ENCODE assay signal across 8 cellular contexts in genomic region chr7:73738612-73739386, GRCh38. TPM values are rescaled to one million over a fixed set of nuclear protein-coding genes. Genes with fewer than 3 reads are reported as not detected.
A peak's percentile ranks its signal among the peaks of the same experiment; 100 is the strongest.
DNase-seq lines count a peak whose midpoint lies in the region; ATAC-seq and TF ChIP-seq lines count a peak whose summit lies in the region.

Gene ABHD11 (minus strand): TSS chr7:73738802. CDS start chr7:73738770, 32 bp downstream.

- H3K27me3 ChIP-seq in adrenal gland = no peaks in the 10 kb centered on the region
- H3K27me3 ChIP-seq in heart left ventricle = no peaks in the 10 kb centered on the region
- H3K27me3 ChIP-seq in upper lobe of left lung = no peaks in the 10 kb centered on the region

- TF ChIP-seq POLR2A in adrenal gland (IDR thresholded peaks at IDR 0.05) (peak; percentile 70 to 82), heart left ventricle (IDR thresholded peaks at IDR 0.05) (peak in 1 of 2 donors; percentile 78), upper lobe of left lung (IDR thresholded peaks at IDR 0.05) (peak in 3 of 4 donors; percentile 55 to 97 (median 81))

- H3K4me3 ChIP-seq in adrenal gland = peak within 1 kb of the TSS; percentile 63 to 95 (median 77)
- H3K4me3 ChIP-seq in heart left ventricle = peak within 1 kb of the TSS; percentile 64 to 99 (median 78)
- peak within 1 kb of the TSS; percentile 81 to 99 (median 92) for H3K4me3 ChIP-seq in upper lobe of left lung

- H3K4me1 ChIP-seq in adrenal gland (replicated peaks in 1 of 2) (peaks cover 7 to 8% of the 10 kb centered on the region in 2 donors), heart left ventricle (peaks cover 0 to 29% (median 13%) of the 10 kb centered on the region in 12 donors), upper lobe of left lung (peaks cover 29 to 58% (median 33%) of the 10 kb centered on the region in 4 donors)

- DNase-seq in GM13977 (ENCODE audit: low spot score) = peak; percentile 100
- peak; percentile 93 for DNase-seq in NCI-H146 treated with DMSO at 0.1 percent for 48 hours (lab: John Stamatoyannopoulos, UW; ENCODE audit: unreplicated experiment)
- DNase-seq in T-helper 1 cell = peak; percentile 94 to 99 (median 95)
- DNase-seq in adrenal gland = peak; percentile 95 to 99 (median 99)
- DNase-seq in heart left ventricle = peak; percentile 96 to 99 (median 97)
- DNase-seq in posterior cingulate gyrus = peak; percentile 98 to 100 (median 99)
- peak; percentile 99 for DNase-seq in upper lobe of left lung

- intact Hi-C loops in adrenal gland (cut with DNase I) = no loop called here
- intact Hi-C loops in heart left ventricle (cut with DNase I) = loop anchor here in 3 of 10 donors (1.0 to 10.0 kb wide), 5 partner anchors 56 to 394 kb away; partner anchors contain the start of genes BAZ1B (in 1 of the 3), BUD23 (in 1 of the 3), DNAJC30 (in 1 of the 3) and METTL27 (in 1 of the 3)
- intact Hi-C loops in posterior cingulate gyrus (cut with DNase I) = loop anchor here (5.0 kb wide), 2 partner anchors 104 to 119 kb away; partner anchors contain the start of gene METTL27

- H3K36me3 ChIP-seq in adrenal gland (replicated peaks in 1 of 2) (peaks cover 0 to 7% of the 10 kb centered on the region in 2 donors), heart left ventricle (peaks cover 0 to 23% (median 16%) of the 10 kb centered on the region in 9 donors), upper lobe of left lung (peaks cover 0 to 22% (median 16%) of the 10 kb centered on the region in 4 donors)

- TF ChIP-seq CTCF in GM13977 (IDR thresholded peaks at IDR 0.05; ENCODE audit: extremely low read depth, insufficient read depth, missing control alignments) (no peak), adrenal gland (IDR thresholded peaks at IDR 0.05) (no peak), heart left ventricle (IDR thresholded peaks at IDR 0.05) (peak in 3 of 12 donors; percentile 3 to 13 (median 7)), upper lobe of left lung (IDR thresholded peaks at IDR 0.05) (no peak)

- in situ Hi-C loops in GM13977 (cut with MboI; ENCODE audit: low pct_unique_long_range_greater_than_20kb, low sequenced_read_pairs, unreplicated experiment) = loop anchor here (10.0 kb wide), 1 partner anchor 124 kb away; no protein-coding TSS in a partner anchor

- peak; percentile 82 for ATAC-seq in HG02870 (IDR thresholded peaks at IDR 0.05; ENCODE audit: unreplicated experiment)
- peak; percentile 92 to 97 (median 94) for ATAC-seq in heart left ventricle
- peak; percentile 91 to 95 for ATAC-seq in upper lobe of left lung (ENCODE audit: low FRiP score in 2 of 2)

- H3K9me3 ChIP-seq in adrenal gland (replicated peaks in 1 of 3) (no peaks in the 10 kb centered on the region), heart left ventricle (no peaks in the 10 kb centered on the region), upper lobe of left lung (no peaks in the 10 kb centered on the region)

- WGBS in adrenal gland, 4 donors = 0 to 2% (median 0%) methylated on average over 16 to 82 of the region's 84 CpGs
- 0 to 1% (median 0%) methylated on average over 47 to 84 of the region's 84 CpGs for WGBS in heart left ventricle, 4 donors
- WGBS in upper lobe of left lung, 2 donors = 0 to 1% methylated on average over 29 to 49 of the region's 84 CpGs

- H3K27ac ChIP-seq in adrenal gland (peak within 1 kb of the TSS in 4 of 5 donors; percentile 58 to 87 (median 78)), heart left ventricle (peak within 1 kb of the TSS in 11 of 12 donors; percentile 64 to 91 (median 85)), upper lobe of left lung (peak within 1 kb of the TSS; percentile 87 to 97 (median 94))

- peak in 1 of 4 donors; percentile 60 for TF ChIP-seq EP300 in upper lobe of left lung (IDR thresholded peaks at IDR 0.05)

RNA-seq across cellular contexts. Expression of gene ABHD11, which starts in this region (rescaled TPM):
- total RNA-seq in adrenal gland (10 to 100 TPM; 13.0 to 20.5 (median 18.2) TPM), heart left ventricle (10 to 100 TPM; 17.9 to 36.9 (median 25.0) TPM), upper lobe of left lung (10 to 100 TPM; 13.6 to 35.3 (median 28.2) TPM)
- polyA plus RNA-seq in adrenal gland (10 to 100 TPM; 15.4 to 41.6 (median 39.2) TPM), heart left ventricle (10 to 100 TPM; 21.0 to 27.7 TPM)

Comparison
In these comparisons a context has a peak if more than half of its experiments do, and no peak if none do; other contexts are left out.
1. Peak in every context shown above with its lines: DNase-seq, ATAC-seq, H3K4me3 ChIP-seq and H3K27ac ChIP-seq.